Comparison of ENCODE assay signal across 2 cellular contexts in the genomic region with DNA sequence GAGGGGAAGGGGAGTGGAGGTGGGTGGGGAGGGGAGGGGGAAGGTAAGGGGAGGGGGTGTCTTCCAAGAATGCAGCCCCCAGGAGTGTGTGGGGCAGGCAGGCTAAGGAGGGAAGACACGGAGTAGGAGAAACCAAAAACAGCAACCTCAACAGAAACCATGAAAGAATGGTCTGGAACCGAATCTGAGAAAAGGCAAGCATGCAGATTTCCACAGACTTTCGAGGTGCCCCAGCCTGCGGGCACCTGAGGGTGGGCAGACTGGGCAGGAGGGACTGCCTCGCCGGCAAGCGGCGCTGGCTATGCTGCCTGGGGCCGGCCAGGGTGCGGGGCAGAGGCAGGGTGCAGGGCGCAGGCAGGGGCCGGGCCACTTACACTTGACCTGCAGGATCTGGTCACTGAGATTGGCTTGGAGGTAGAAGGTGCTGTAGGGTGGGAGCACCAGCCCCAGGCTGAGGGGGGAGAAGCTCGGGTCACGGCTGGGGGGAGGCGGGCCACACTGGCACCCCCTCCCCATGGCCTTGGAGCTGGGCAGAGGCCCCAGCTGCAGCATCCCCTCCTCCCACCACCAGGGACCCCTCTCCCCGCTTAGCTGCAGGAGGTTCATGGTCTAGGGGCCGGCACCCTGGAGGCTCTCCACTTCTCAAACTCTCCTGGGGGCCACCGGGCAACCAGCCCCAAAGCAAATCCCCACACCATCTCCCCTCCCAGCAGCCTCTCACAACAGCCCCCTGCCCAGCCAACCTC.
A peak's percentile ranks its signal among the peaks of the same experiment; 100 is the strongest.
TF ChIP-seq lines count a peak whose summit lies in the region.

No MANE protein-coding gene starts in this region.

TF ChIP-seq in A549, 52 proteins besides CTCF, POLR2A, EP300 and RAD21:
- TF ChIP-seq MAFK (IDR thresholded peaks at IDR 0.05; ENCODE audit: partially characterized antibody) = peak; percentile 43
- no peak for TF ChIP-seq HOXB13 (CRISPR knock-in tag; IDR thresholded peaks at IDR 0.05; ENCODE audit: low read depth)
- no peak for TF ChIP-seq CHD2 (IDR thresholded peaks at IDR 0.05; ENCODE audit: low read length, partially characterized antibody)
- TF ChIP-seq HMGXB4 (CRISPR knock-in tag; IDR thresholded peaks at IDR 0.05; ENCODE audit: borderline replicate concordance) = no peak
- no peak for TF ChIP-seq FOSB (CRISPR knock-in tag; IDR thresholded peaks at IDR 0.05)
- TF ChIP-seq GATA3 (IDR thresholded peaks at IDR 0.05; ENCODE audit: borderline replicate concordance) = no peak

TF ChIP-seq in GM23338, 12 proteins besides CTCF, POLR2A, EP300 and RAD21:
- TF ChIP-seq POLR2AphosphoS5 (IDR thresholded peaks at IDR 0.05; ENCODE audit: low read depth) = no peak
- TF ChIP-seq STAT1 (IDR thresholded peaks at IDR 0.05; ENCODE audit: unreplicated experiment) = no peak
- TF ChIP-seq JUNB (IDR thresholded peaks at IDR 0.05; ENCODE audit: unreplicated experiment) = no peak
- TF ChIP-seq ZNF114 (CRISPR knock-in tag; IDR thresholded peaks at IDR 0.05) = no peak
- TF ChIP-seq, protein P1, sequence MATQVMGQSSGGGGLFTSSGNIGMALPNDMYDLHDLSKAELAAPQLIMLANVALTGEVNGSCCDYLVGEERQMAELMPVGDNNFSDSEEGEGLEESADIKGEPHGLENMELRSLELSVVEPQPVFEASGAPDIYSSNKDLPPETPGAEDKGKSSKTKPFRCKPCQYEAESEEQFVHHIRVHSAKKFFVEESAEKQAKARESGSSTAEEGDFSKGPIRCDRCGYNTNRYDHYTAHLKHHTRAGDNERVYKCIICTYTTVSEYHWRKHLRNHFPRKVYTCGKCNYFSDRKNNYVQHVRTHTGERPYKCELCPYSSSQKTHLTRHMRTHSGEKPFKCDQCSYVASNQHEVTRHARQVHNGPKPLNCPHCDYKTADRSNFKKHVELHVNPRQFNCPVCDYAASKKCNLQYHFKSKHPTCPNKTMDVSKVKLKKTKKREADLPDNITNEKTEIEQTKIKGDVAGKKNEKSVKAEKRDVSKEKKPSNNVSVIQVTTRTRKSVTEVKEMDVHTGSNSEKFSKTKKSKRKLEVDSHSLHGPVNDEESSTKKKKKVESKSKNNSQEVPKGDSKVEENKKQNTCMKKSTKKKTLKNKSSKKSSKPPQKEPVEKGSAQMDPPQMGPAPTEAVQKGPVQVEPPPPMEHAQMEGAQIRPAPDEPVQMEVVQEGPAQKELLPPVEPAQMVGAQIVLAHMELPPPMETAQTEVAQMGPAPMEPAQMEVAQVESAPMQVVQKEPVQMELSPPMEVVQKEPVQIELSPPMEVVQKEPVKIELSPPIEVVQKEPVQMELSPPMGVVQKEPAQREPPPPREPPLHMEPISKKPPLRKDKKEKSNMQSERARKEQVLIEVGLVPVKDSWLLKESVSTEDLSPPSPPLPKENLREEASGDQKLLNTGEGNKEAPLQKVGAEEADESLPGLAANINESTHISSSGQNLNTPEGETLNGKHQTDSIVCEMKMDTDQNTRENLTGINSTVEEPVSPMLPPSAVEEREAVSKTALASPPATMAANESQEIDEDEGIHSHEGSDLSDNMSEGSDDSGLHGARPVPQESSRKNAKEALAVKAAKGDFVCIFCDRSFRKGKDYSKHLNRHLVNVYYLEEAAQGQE (IDR thresholded peaks at IDR 0.05; ENCODE audit: unreplicated experiment) = no peak
- no peak for TF ChIP-seq ZNF462 (CRISPR knock-in tag; IDR thresholded peaks at IDR 0.05)
- no peak for TF ChIP-seq NANOG (IDR thresholded peaks at IDR 0.05; ENCODE audit: borderline replicate concordance)
- TF ChIP-seq EZH2 (IDR thresholded peaks at IDR 0.05; ENCODE audit: low read depth, unreplicated experiment) = no peak
- no peak for TF ChIP-seq CREB1 (CRISPR knock-in tag; IDR thresholded peaks at IDR 0.05; ENCODE audit: low read depth)
- TF ChIP-seq ZNF331 (CRISPR knock-in tag; IDR thresholded peaks at IDR 0.05; ENCODE audit: low read depth) = no peak
- TF ChIP-seq, protein P2, sequence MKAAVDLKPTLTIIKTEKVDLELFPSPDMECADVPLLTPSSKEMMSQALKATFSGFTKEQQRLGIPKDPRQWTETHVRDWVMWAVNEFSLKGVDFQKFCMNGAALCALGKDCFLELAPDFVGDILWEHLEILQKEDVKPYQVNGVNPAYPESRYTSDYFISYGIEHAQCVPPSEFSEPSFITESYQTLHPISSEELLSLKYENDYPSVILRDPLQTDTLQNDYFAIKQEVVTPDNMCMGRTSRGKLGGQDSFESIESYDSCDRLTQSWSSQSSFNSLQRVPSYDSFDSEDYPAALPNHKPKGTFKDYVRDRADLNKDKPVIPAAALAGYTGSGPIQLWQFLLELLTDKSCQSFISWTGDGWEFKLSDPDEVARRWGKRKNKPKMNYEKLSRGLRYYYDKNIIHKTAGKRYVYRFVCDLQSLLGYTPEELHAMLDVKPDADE (IDR thresholded peaks at IDR 0.05) = no peak
TF ChIP-seq in GM23338: peak in this region for 0.
